ENCODE assay signal across 24 cellular contexts in the genomic region with DNA sequence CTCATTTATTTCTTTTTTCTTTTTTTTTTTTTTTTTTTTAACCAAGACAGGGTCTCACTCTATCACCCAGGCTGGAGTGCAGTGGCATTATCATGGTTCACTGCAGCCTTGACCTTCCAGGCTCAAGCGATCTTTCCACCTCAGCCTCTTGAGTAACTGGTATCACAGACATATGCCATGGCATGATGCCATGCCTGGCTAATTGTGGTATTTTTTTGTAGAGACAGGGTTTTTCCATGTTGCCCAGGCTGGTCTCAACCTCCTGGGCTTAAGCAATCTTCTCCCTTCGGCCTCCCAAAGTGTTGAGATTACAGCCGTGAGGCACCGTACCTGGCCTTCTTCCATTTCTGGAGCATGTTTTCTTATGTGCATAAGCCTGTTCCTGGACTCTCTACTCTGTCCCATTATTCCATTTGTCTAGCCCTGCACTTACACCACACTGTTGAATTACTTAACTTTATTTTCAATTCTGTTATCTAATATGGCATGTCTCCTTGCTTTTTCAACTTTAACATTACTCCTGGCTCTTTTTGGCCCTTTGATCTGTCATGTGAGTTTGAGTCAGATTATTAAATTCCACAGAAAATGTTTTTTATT. TPM values are rescaled to one million over a fixed set of nuclear protein-coding genes. Genes with fewer than 3 reads are reported as not detected.
"Had no signal": no experiment of that assay in that cellular context is flagged by ENCODE, and none has a peak within 500 bp of the region (broad histone marks: within the 10 kb centered on the region; RNA-seq: fewer than 3 reads in every experiment).

No MANE protein-coding gene starts in this region.

- H3K27me3 Mint-ChIP-seq: activated naive CD4-positive, alpha-beta T cell treated with anti-CD3 and anti-CD28 coated beads, Interleukin-2, amount 50 U/mL, for 24 hours; naive B cell had no signal

- H3K9me3 Mint-ChIP-seq: activated naive CD4-positive, alpha-beta T cell treated with anti-CD3 and anti-CD28 coated beads, Interleukin-2, amount 50 U/mL, for 24 hours; activated T-helper 1 cell treated with anti-CD3 and anti-CD28 coated beads, Interleukin-12 subunit alpha, Interleukin-12 subunit beta, Interleukin-2, Interleukin-4 antibody, amounts not matched to agents 30 ng/mL and 10 ng/mL and 1 ng/mL, durations not matched to agents 14 hours and 24 hours and 36 hours; naive B cell had no signal

- H3K4me3 ChIP-seq: ascending aorta, lower lobe of right lung, right lobe of liver, testis, vagina had no signal

- H3K36me3 Mint-ChIP-seq: naive B cell had no signal

- H3K9me3 ChIP-seq: ascending aorta, lower lobe of right lung, right lobe of liver, testis, vagina had no signal

- H3K4me1 ChIP-seq: ascending aorta, lower lobe of right lung, right lobe of liver, vagina had no signal

- H3K36me3 ChIP-seq: ascending aorta, brain microvascular endothelial cell, lower lobe of right lung, right lobe of liver, vagina had no signal

- H3K27ac ChIP-seq: ascending aorta, brain microvascular endothelial cell, lower lobe of right lung, right lobe of liver, testis, vagina had no signal

- H3K4me3 Mint-ChIP-seq: activated CD8-positive, alpha-beta T cell treated with anti-CD3 and anti-CD28 coated beads, Interleukin-2, amount 10 ng/mL, durations not matched to agents 7 days and 5 days; activated naive CD4-positive, alpha-beta T cell treated with anti-CD3 and anti-CD28 coated beads, Interleukin-2, amount 50 U/mL, for 24 hours; activated T-helper 1 cell treated with anti-CD3 and anti-CD28 coated beads, Interleukin-12 subunit alpha, Interleukin-12 subunit beta, Interleukin-2, Interleukin-4 antibody, amounts not matched to agents 30 ng/mL and 10 ng/mL and 1 ng/mL, durations not matched to agents 14 hours and 24 hours and 36 hours had no signal

- DNase-seq: activated CD4-positive, alpha-beta T cell treated with anti-CD3 and anti-CD28 coated beads for 1 hour; activated CD4-positive, alpha-beta T cell treated with anti-CD3 and anti-CD28 coated beads, Interleukin-2, amount 50 U/mL, for 1 hour; activated CD8-positive, alpha-beta T cell treated with anti-CD3 and anti-CD28 coated beads, Interleukin-2, amount 10 ng/mL, durations not matched to agents 7 days and 5 days; activated gamma-delta T cell; brain microvascular endothelial cell; central memory CD4-positive, alpha-beta T cell; dermis blood vessel endothelial cell; effector CD8-positive, alpha-beta T cell; left colon; lower lobe of right lung; naive B cell; nucleus accumbens; right lobe of liver; small intestine; stimulated activated CD4-positive, alpha-beta T cell treated with anti-CD3 and anti-CD28 coated beads, Interleukin-2, amount 100 ng/mL, for 24 hours; stimulated activated naive CD4-positive, alpha-beta T cell; testis; trophoblast cell had no signal

- H3K27ac Mint-ChIP-seq: activated CD8-positive, alpha-beta T cell treated with anti-CD3 and anti-CD28 coated beads, Interleukin-2, amount 10 ng/mL, durations not matched to agents 7 days and 5 days; activated naive CD4-positive, alpha-beta T cell treated with anti-CD3 and anti-CD28 coated beads, Interleukin-2, amount 50 U/mL, for 24 hours; activated T-helper 1 cell treated with anti-CD3 and anti-CD28 coated beads, Interleukin-12 subunit alpha, Interleukin-12 subunit beta, Interleukin-2, Interleukin-4 antibody, amounts not matched to agents 30 ng/mL and 10 ng/mL and 1 ng/mL, durations not matched to agents 14 hours and 24 hours and 36 hours had no signal

- H3K27me3 ChIP-seq: ascending aorta, brain microvascular endothelial cell, right lobe of liver, testis, vagina had no signal

RNA-seq across cellular contexts. Expression of a gene that starts 47.9 kb away (rescaled TPM):
- total RNA-seq: activated T-helper 1 cell treated with anti-CD3 and anti-CD28 coated beads, Interleukin-12 subunit alpha, Interleukin-12 subunit beta, Interleukin-2, Interleukin-4 antibody, amounts not matched to agents 30 ng/mL and 10 ng/mL and 1 ng/mL, durations not matched to agents 14 hours and 24 hours and 36 hours; dermis blood vessel endothelial cell; esophagus mucosa had no signal
- polyA plus RNA-seq: keratinocyte had no signal
